8 cellular contexts compared by ENCODE assay signal in the genomic region with DNA sequence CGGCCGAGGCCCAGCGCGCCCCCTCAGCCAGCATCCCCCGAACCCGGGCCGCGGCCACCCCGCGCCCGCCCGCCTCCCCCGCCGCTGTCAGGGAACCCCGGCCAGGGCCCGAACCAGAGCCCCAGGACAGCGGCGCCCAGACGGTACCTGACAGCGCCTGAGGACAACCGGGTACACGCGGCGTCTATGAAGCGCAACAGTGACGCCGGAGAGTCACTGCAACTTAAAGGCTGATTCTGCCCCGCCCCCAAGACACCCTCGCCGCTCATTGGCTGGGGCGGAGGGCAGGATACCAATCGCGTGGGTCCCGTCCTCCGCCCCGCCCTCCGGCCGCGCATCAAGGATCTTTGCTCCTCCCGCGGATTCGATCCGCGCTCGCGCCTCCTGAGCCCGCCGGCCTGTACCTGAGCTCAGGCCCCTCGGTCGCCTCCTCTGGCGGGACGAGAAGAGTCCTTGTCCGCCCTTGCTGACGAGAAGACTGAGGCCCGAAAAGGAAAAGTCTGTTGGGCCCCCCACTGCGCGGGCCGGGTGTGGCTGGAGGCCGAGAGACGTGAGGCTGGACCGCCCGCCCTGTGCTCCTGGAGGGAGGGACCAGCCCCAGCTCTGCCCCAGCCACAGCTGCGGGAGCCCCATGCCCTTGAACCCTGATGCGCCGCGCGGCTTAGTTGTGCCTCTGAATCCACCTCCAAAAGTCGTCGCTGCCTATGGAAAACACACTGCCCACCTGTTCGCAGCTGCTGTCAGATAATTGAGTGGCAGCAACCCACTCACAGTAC. TPM values are rescaled to one million over a fixed set of nuclear protein-coding genes. Genes with fewer than 3 reads are reported as not detected.
DNase-seq lines count a peak whose midpoint lies in the region; ATAC-seq and TF ChIP-seq lines count a peak whose summit lies in the region.

Gene OAT, minus strand, starts transcription at position 198 of the 776 bp plus-strand sequence. CDS start 6,752 bp downstream, outside the sequence.

- TF ChIP-seq POLR2A in esophagus squamous epithelium (IDR thresholded peaks at IDR 0.05), result peak in 3 of 4 donors; percentile 89 to 99 (median 99)

- peak within 1 kb of the TSS; percentile 92 to 99 (median 96) for H3K27ac ChIP-seq in esophagus squamous epithelium

- intact Hi-C loops in activated T-helper 1 cell treated with anti-CD3 and anti-CD28 coated beads, Interleukin-12 subunit alpha, Interleukin-12 subunit beta, Interleukin-2, Interleukin-4 antibody, amounts not matched to agents 30 ng/mL and 10 ng/mL and 1 ng/mL, durations not matched to agents 14 hours and 24 hours and 36 hours (cut with micrococcal nuclease), result loop anchor here (1.0 to 2.0 kb wide), 7 partner anchors 16 to 1410 kb away; partner anchors contain the start of genes ACADSB, EEF1AKMT2, FAM53B and IKZF5
- intact Hi-C loops in esophagus squamous epithelium (cut with DNase I), result no loop called here

- peaks cover 12% of the 10 kb centered on the region for H3K4me1 Mint-ChIP-seq in activated T-helper 1 cell treated with anti-CD3 and anti-CD28 coated beads, Interleukin-12 subunit alpha, Interleukin-12 subunit beta, Interleukin-2, Interleukin-4 antibody, amounts not matched to agents 30 ng/mL and 10 ng/mL and 1 ng/mL, durations not matched to agents 14 hours and 24 hours and 36 hours (ENCODE audit: low read depth)

- no peaks in the 10 kb centered on the region for H3K36me3 Mint-ChIP-seq in activated T-helper 1 cell treated with anti-CD3 and anti-CD28 coated beads, Interleukin-12 subunit alpha, Interleukin-12 subunit beta, Interleukin-2, Interleukin-4 antibody, amounts not matched to agents 30 ng/mL and 10 ng/mL and 1 ng/mL, durations not matched to agents 14 hours and 24 hours and 36 hours (ENCODE audit: low read depth)

- H3K27ac Mint-ChIP-seq in activated T-helper 1 cell treated with anti-CD3 and anti-CD28 coated beads, Interleukin-12 subunit alpha, Interleukin-12 subunit beta, Interleukin-2, Interleukin-4 antibody, amounts not matched to agents 30 ng/mL and 10 ng/mL and 1 ng/mL, durations not matched to agents 14 hours and 24 hours and 36 hours, result peak within 1 kb of the TSS; percentile 29

- peak within 1 kb of the TSS; percentile 69 to 99 (median 89) for H3K4me3 ChIP-seq in esophagus squamous epithelium

- DNase-seq in DMS79 treated with DMSO at 0.1 percent for 48 hours (lab: John Stamatoyannopoulos, UW) (peak; percentile 85), Kasumi-1 (lab: John Stamatoyannopoulos, UW) (peak; percentile 98), RPMI8226 (peak; percentile 96), esophagus squamous epithelium (lab: John Stamatoyannopoulos, UW) (peak; percentile 86), myocyte (ENCODE audit: low read depth) (peak; percentile 96)
- DNase-seq in activated T-helper 1 cell treated with anti-CD3 and anti-CD28 coated beads, Interleukin-12 subunit alpha, Interleukin-12 subunit beta, Interleukin-2, Interleukin-4 antibody, amounts not matched to agents 30 ng/mL and 10 ng/mL and 1 ng/mL, durations not matched to agents 14 hours and 24 hours and 36 hours (ENCODE audit: low spot score), result peak; percentile 95
- DNase-seq in stimulated activated CD8-positive, alpha-beta memory T cell treated with anti-CD3 and anti-CD28 coated beads, Interleukin-7, amount 100 ng/mL, for 4 hours (ENCODE audit: low read depth in 2 of 2), result peak; percentile 90 to 94

- no peak for TF ChIP-seq CTCF in esophagus squamous epithelium (IDR thresholded peaks at IDR 0.05)

- no peaks in the 10 kb centered on the region for H3K36me3 ChIP-seq in esophagus squamous epithelium

- WGBS in esophagus squamous epithelium, 2 donors, result 0 to 20% methylated on average over 1 to 6 of the region's 70 CpGs

- ATAC-seq in GM21825 (IDR thresholded peaks at IDR 0.05; ENCODE audit: unreplicated experiment), result peak; percentile 98

- H3K9me3 Mint-ChIP-seq in activated T-helper 1 cell treated with anti-CD3 and anti-CD28 coated beads, Interleukin-12 subunit alpha, Interleukin-12 subunit beta, Interleukin-2, Interleukin-4 antibody, amounts not matched to agents 30 ng/mL and 10 ng/mL and 1 ng/mL, durations not matched to agents 14 hours and 24 hours and 36 hours, result no peaks in the 10 kb centered on the region

- H3K4me3 Mint-ChIP-seq in activated T-helper 1 cell treated with anti-CD3 and anti-CD28 coated beads, Interleukin-12 subunit alpha, Interleukin-12 subunit beta, Interleukin-2, Interleukin-4 antibody, amounts not matched to agents 30 ng/mL and 10 ng/mL and 1 ng/mL, durations not matched to agents 14 hours and 24 hours and 36 hours, result peak within 1 kb of the TSS; percentile 81

- H3K9me3 ChIP-seq in esophagus squamous epithelium, result no peaks in the 10 kb centered on the region

- peaks cover 0 to 16% (median 0%) of the 10 kb centered on the region in 4 donors for H3K27me3 ChIP-seq in esophagus squamous epithelium

- peaks cover 8 to 48% (median 34%) of the 10 kb centered on the region in 3 donors for H3K4me1 ChIP-seq in esophagus squamous epithelium

- H3K27me3 Mint-ChIP-seq in activated T-helper 1 cell treated with anti-CD3 and anti-CD28 coated beads, Interleukin-12 subunit alpha, Interleukin-12 subunit beta, Interleukin-2, Interleukin-4 antibody, amounts not matched to agents 30 ng/mL and 10 ng/mL and 1 ng/mL, durations not matched to agents 14 hours and 24 hours and 36 hours (ENCODE audit: insufficient read depth), result peaks cover 22% of the 10 kb centered on the region

RNA-seq across cellular contexts. Expression of gene OAT, which starts in this region (rescaled TPM):
- total RNA-seq in activated T-helper 1 cell treated with anti-CD3 and anti-CD28 coated beads, Interleukin-12 subunit alpha, Interleukin-12 subunit beta, Interleukin-2, Interleukin-4 antibody, amounts not matched to agents 30 ng/mL and 10 ng/mL and 1 ng/mL, durations not matched to agents 14 hours and 24 hours and 36 hours, result 35.6 and 37.9 TPM in 2 replicates
- total RNA-seq in esophagus squamous epithelium (100 to 1,000 TPM; 101 to 194 (median 131) TPM), myocyte (62.6 and 72.4 TPM in 2 replicates)
- polyA plus RNA-seq in myocyte (2012), result 89.6 TPM

Comparison
In these comparisons a context has a peak if more than half of its experiments do, and no peak if none do; other contexts are left out.
1. Peak in every context shown above with its lines: DNase-seq, ATAC-seq, H3K4me3 ChIP-seq and H3K27ac ChIP-seq.